1 cellular context compared by ENCODE assay signal in the genomic region with DNA sequence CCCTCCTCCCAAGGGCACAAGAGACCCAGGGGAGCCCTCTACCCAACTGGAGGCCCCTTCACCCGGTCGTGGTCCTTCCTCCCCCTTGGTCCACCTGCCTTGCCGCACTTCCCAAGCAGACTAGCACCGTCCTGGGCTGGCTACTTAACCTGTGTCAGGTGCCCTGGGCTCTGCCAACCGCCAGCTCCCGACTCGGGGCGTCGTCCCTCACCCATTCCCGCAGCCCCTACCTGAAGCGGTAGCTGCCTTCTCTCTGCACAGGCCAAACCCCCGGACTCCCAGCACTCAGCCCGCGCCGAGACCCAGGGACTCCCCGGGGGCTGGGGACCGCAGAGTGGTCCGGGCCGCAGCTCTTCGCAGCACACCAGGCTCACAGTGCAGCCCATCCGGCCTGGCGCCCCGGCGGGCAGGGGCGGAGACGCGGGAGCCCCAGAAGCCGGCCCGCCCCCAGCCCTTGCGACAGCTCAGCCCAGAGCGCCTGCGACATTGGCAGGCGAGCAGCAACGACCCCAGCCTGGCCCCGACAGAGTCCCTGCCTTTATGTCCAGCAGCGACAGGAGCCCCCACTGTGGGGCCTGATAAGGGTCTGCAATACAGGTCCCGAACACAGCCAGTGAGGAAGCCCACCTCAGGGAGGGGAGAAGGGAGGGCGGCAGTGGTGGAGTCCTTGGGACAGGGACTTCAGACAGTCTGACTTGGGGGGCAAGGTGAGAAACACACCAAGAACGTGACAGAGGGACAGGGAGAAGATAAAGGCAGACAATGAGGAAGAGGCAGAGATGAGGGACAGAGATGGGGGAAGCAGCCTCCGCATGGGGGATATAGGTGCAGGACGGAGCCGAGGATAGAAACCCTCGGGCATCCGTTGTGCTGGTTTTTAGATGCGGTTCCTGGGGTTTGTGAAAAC.
TF ChIP-seq lines count a peak whose summit lies in the region.

No MANE protein-coding gene starts in this region.

TF ChIP-seq in H1, 55 proteins besides CTCF, POLR2A, EP300 and RAD21 (continued from another document):
- no peak for TF ChIP-seq RFX5 (IDR thresholded peaks at IDR 0.05; ENCODE audit: borderline replicate concordance, low read depth, low read length)
- no peak for TF ChIP-seq TEAD4 (IDR thresholded peaks at IDR 0.05; ENCODE audit: low read depth, low read length)
- TF ChIP-seq POLR2AphosphoS5 (IDR thresholded peaks at IDR 0.05; ENCODE audit: low read depth, low read length) = no peak
- TF ChIP-seq SP2 (IDR thresholded peaks at IDR 0.05; ENCODE audit: low read length) = no peak
- TF ChIP-seq KDM4A (IDR thresholded peaks at IDR 0.05; ENCODE audit: low read depth, low read length, severe bottlenecking) = peak; percentile 2
- no peak for TF ChIP-seq SIRT6 (IDR thresholded peaks at IDR 0.05; ENCODE audit: low read length)
- TF ChIP-seq NANOG (IDR thresholded peaks at IDR 0.05; ENCODE audit: insufficient read depth, low read depth, low read length, poor library complexity, severe bottlenecking) = no peak
- TF ChIP-seq BACH1 (IDR thresholded peaks at IDR 0.05; ENCODE audit: low read length) = no peak
- TF ChIP-seq SUZ12 (IDR thresholded peaks at IDR 0.05; ENCODE audit: low read length) = peak; percentile 86
- TF ChIP-seq EGR1 (IDR thresholded peaks at IDR 0.05; ENCODE audit: borderline replicate concordance, low read depth, low read length) = no peak
- TF ChIP-seq BCL11A (IDR thresholded peaks at IDR 0.05; ENCODE audit: low read depth in 2 of 2, low read length in 2 of 2) = no peak
